Comparison of ENCODE assay signal across 8 cellular contexts in the genomic region with DNA sequence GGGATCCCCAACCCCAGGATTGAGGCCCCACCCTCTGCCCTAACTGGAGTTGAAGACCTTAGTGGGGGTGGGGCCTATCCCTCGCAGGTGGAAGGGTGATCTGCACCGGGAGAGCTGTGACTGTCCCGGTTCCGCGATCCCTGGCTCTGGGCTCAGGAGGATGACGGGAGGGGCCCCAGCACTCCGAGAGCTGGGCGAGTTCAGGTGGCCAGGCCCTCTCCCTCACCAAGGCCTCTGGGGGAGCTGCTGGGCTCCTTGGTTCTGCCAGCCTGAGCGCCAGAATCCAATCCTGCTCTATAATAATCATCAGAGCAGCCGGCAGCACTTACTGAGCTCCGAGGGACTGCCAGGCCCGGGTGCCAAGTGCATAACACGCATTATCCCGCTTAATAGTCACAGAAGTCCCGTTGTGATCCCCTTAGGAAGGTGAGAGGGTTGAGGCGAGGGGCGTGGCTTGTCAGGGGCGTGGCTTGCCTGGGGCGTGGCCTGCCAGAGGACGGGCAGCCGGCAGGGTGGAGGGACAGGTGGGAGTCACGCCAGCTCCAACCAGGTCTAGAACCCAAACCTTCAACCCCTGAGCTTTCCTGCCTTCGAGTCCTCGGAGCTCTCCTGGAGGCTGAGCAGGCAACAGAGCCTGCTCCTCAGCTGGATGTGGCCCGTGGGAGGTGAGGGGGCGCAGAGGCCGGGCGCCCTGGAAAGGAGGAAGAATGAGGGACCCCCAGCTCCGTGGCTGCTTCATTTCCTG. TPM values are rescaled to one million over a fixed set of nuclear protein-coding genes. Genes with fewer than 3 reads are reported as not detected.
DNase-seq lines count a peak whose midpoint lies in the region; ATAC-seq and TF ChIP-seq lines count a peak whose summit lies in the region.

No MANE protein-coding gene starts in this region.

- H3K4me3 ChIP-seq in NB4 (ENCODE audit: low read depth, low read length): no peak overlapping the region
- H3K4me3 ChIP-seq in mesodermal cell (ENCODE audit: extremely low read depth, insufficient read depth, low read length, poor library complexity, severe bottlenecking): peak overlapping the region; percentile 39

- H3K9me3 Mint-ChIP-seq in CD4-positive, alpha-beta T cell: no peaks in the 10 kb centered on the region

- peaks cover 13% of the 10 kb centered on the region for H3K4me1 Mint-ChIP-seq in CD4-positive, alpha-beta T cell (ENCODE audit: low read depth)

- 3 to 16% methylated on average over 12 to 15 of the region's 29 CpGs for WGBS in mesodermal cell (ENCODE audit: insufficient coverage in 2 of 2), 2 experiments

- no peaks in the 10 kb centered on the region for H3K9me3 ChIP-seq in CD4-positive, alpha-beta T cell (ENCODE audit: control insufficient read depth, low read length)
- no peaks in the 10 kb centered on the region for H3K9me3 ChIP-seq in mesodermal cell (ENCODE audit: control insufficient read depth, low read length)

- peaks cover 56% of the 10 kb centered on the region for H3K27me3 Mint-ChIP-seq in CD4-positive, alpha-beta T cell

- TF ChIP-seq CTCF in CD4-positive, alpha-beta T cell (IDR thresholded peaks at IDR 0.05): peak; percentile 23
- TF ChIP-seq CTCF in NB4 (IDR thresholded peaks at IDR 0.05; ENCODE audit: low read depth, low read length): no peak

- DNase-seq in CD4-positive, alpha-beta T cell: peak; percentile 39 to 72 (median 54)
- DNase-seq in NB4 (ENCODE audit: low read depth): peak; percentile 24
- DNase-seq in activated CD4-positive, alpha-beta T cell treated with anti-CD3 and anti-CD28 coated beads, Interleukin-2, amount 50 U/mL, for 1 hour: peak; percentile 63
- DNase-seq in dermis blood vessel endothelial cell: peak; percentile 25
- DNase-seq in stimulated activated CD8-positive, alpha-beta memory T cell treated with anti-CD3 and anti-CD28 coated beads, Interleukin-4, amount 100 ng/mL, for 1 hour (ENCODE audit: low read depth in 2 of 2, low spot score in 1 of 2): peak; percentile 35 to 43

- POLR2A ChIA-PET in CD4-positive, alpha-beta T cell (lab: Charles Lee): interaction anchor here (0.8 kb wide), 2 partner anchors 13 to 380 kb away, joined by 3 to 4 read pairs; partner anchors contain the start of gene FTH1

- H3K27ac ChIP-seq in CD4-positive, alpha-beta T cell (ENCODE audit: low read depth, low read length): no peak overlapping the region
- H3K27ac ChIP-seq in mesodermal cell (ENCODE audit: low read depth, low read length, severe bottlenecking): no peak overlapping the region

- no peak for TF ChIP-seq POLR2A in NB4 (IDR thresholded peaks at IDR 0.05; ENCODE audit: extremely low read depth, insufficient read length)

- H3K36me3 ChIP-seq in mesodermal cell (ENCODE audit: control insufficient read depth, insufficient read depth, low read length): no peaks in the 10 kb centered on the region

- H3K4me1 ChIP-seq in mesodermal cell (ENCODE audit: control insufficient read depth, insufficient read depth, low read length, poor library complexity, severe bottlenecking): peaks cover 13% of the 10 kb centered on the region

- no peaks in the 10 kb centered on the region for H3K27me3 ChIP-seq in CD4-positive, alpha-beta T cell (ENCODE audit: control insufficient read depth, insufficient read depth, low read length)

- intact Hi-C loops in CD4-positive, alpha-beta T cell (cut with DNase I, micrococcal nuclease): loop anchor here in 1 of 2 experiments (10.0 kb wide), 2 partner anchors 377 to 537 kb away; partner anchors contain the start of genes FTH1 and INCENP

- CTCF ChIA-PET in CD4-positive, alpha-beta T cell (lab: Charles Lee): interaction anchor here (0.6 to 1.1 kb wide), 3 partner anchors 13 to 211 kb away, joined by 3 to 4 read pairs (median 4); no protein-coding TSS in a partner anchor

- peak overlapping the region; percentile 87 for H3K4me3 Mint-ChIP-seq in CD4-positive, alpha-beta T cell

- peak; percentile 71 for ATAC-seq in CD4-positive, alpha-beta T cell (ENCODE audit: poor library complexity)
- ATAC-seq in GM21390 (IDR thresholded peaks at IDR 0.05; ENCODE audit: unreplicated experiment) (no peak), GM21529 (IDR thresholded peaks at IDR 0.05; ENCODE audit: unreplicated experiment) (no peak)

- H3K27ac Mint-ChIP-seq in CD4-positive, alpha-beta T cell: no peak overlapping the region

- no peaks in the 10 kb centered on the region for H3K36me3 Mint-ChIP-seq in CD4-positive, alpha-beta T cell (ENCODE audit: low read depth)

RNA-seq across cellular contexts. Expression of gene SYT7, which starts 7.2 kb away (rescaled TPM):
- not detected for total RNA-seq in CD4-positive, alpha-beta T cell
- 0.51 and 3.0 TPM in 2 replicates for total RNA-seq in dermis blood vessel endothelial cell
- polyA plus RNA-seq in mesodermal cell (2013, experiment 1 of 2): 2.1 TPM
- 1.4 TPM for polyA plus RNA-seq in mesodermal cell (2013, experiment 2 of 2)
